ENCODE assay signal across 8 cellular contexts in genomic region chr5:14143843-14144585, GRCh38. TPM values are rescaled to one million over a fixed set of nuclear protein-coding genes. Genes with fewer than 3 reads are reported as not detected.
DNase-seq lines count a peak whose midpoint lies in the region; ATAC-seq and TF ChIP-seq lines count a peak whose summit lies in the region.

No MANE protein-coding gene starts in this region.

- H3K27ac Mint-ChIP-seq in activated T-cell treated with anti-CD3 and anti-CD28 coated beads, Interleukin-2, amount 50 U/mL, for 72 hours, result peak overlapping the region; percentile 46

- H3K9me3 Mint-ChIP-seq in activated T-cell treated with anti-CD3 and anti-CD28 coated beads, Interleukin-2, amount 50 U/mL, for 72 hours, result no peaks in the 10 kb centered on the region

- no peaks in the 10 kb centered on the region for H3K9me3 ChIP-seq in osteoblast (ENCODE audit: low read depth, low read length)

- H3K4me3 ChIP-seq in GM12865 (ENCODE audit: low read depth, low read length) (peak overlapping the region; percentile 99), LNCaP clone FGC (ENCODE audit: low read depth, low read length) (peak overlapping the region; percentile 68), foreskin fibroblast (ENCODE audit: low read depth in 1 of 2, low read length in 2 of 2) (peak overlapping the region; percentile 96 to 98), osteoblast (ENCODE audit: insufficient read depth, low read length) (peak overlapping the region; percentile 98)

- H3K27ac ChIP-seq in osteoblast (ENCODE audit: low read depth, low read length), result peak overlapping the region; percentile 89

- no peak overlapping the region for H2AFZ ChIP-seq in osteoblast (ENCODE audit: low read length)

- H3K4me3 Mint-ChIP-seq in activated T-cell treated with anti-CD3 and anti-CD28 coated beads, Interleukin-2, amount 50 U/mL, for 72 hours, result peak overlapping the region; percentile 84 to 87

- peaks cover 54% of the 10 kb centered on the region for H3K79me2 ChIP-seq in osteoblast (ENCODE audit: insufficient read depth, low read length)

- TF ChIP-seq CTCF in GM12865 (IDR thresholded peaks at IDR 0.05; ENCODE audit: insufficient read depth, low read depth, low read length, missing control alignments) (no peak), LNCaP clone FGC (IDR thresholded peaks at IDR 0.05; ENCODE audit: control insufficient read depth, extremely low read depth, insufficient read depth) (no peak), foreskin fibroblast (IDR thresholded peaks at IDR 0.05; ENCODE audit: low read depth, low read length) (no peak), osteoblast (IDR thresholded peaks at IDR 0.05; ENCODE audit: extremely low read depth, low read depth, low read length) (no peak)

- H3K4me2 ChIP-seq in osteoblast (ENCODE audit: insufficient read depth, low read length), result peak overlapping the region; percentile 59

- peaks cover 40% of the 10 kb centered on the region for H3K4me1 ChIP-seq in osteoblast (ENCODE audit: insufficient read depth, low read length)

- H4K20me1 ChIP-seq in osteoblast (ENCODE audit: insufficient read depth, low read length), result peaks cover 40% of the 10 kb centered on the region

- peak; percentile 65 for DNase-seq in GM12865 (ENCODE audit: low read depth)
- no peak for DNase-seq in LNCaP clone FGC (ENCODE audit: low read depth)
- peak; percentile 57 to 58 for DNase-seq in activated T-cell treated with anti-CD3 and anti-CD28 coated beads, Interleukin-2, amount 50 U/mL, for 72 hours
- DNase-seq in foreskin fibroblast, result peak; percentile 24 to 70
- peak; percentile 89 for DNase-seq in osteoblast (ENCODE audit: insufficient read length, low spot score, missing footprints)
- DNase-seq in DMS79 (lab: John Stamatoyannopoulos, UW), result no peak
- DNase-seq in COR-L47 (lab: John Stamatoyannopoulos, UW), result no peak

- peaks cover 11% of the 10 kb centered on the region for H3K4me1 Mint-ChIP-seq in activated T-cell treated with anti-CD3 and anti-CD28 coated beads, Interleukin-2, amount 50 U/mL, for 72 hours (ENCODE audit: low read depth)

- H3K27me3 Mint-ChIP-seq in activated T-cell treated with anti-CD3 and anti-CD28 coated beads, Interleukin-2, amount 50 U/mL, for 72 hours (ENCODE audit: low read depth), result peaks cover 65% of the 10 kb centered on the region

- ATAC-seq in GM21825 (IDR thresholded peaks at IDR 0.05; ENCODE audit: unreplicated experiment), result peak; percentile 5
- peak; percentile 8 to 18 for ATAC-seq in activated T-cell treated with anti-CD3 and anti-CD28 coated beads, Interleukin-2, amount 50 U/mL, for 72 hours (replicated peaks in 1 of 2)

- H3K36me3 ChIP-seq in osteoblast (ENCODE audit: insufficient read depth, low read length), result peaks cover 10% of the 10 kb centered on the region

- H3K36me3 Mint-ChIP-seq in activated T-cell treated with anti-CD3 and anti-CD28 coated beads, Interleukin-2, amount 50 U/mL, for 72 hours (ENCODE audit: insufficient read depth in 2 of 2), result peaks cover 0 to 2% of the 10 kb centered on the region in 2 donors

- H3K27me3 ChIP-seq in osteoblast (ENCODE audit: insufficient read depth, low read length), result no peaks in the 10 kb centered on the region

RNA-seq across cellular contexts. Expression of gene TRIO, which starts 0.9 kb away (rescaled TPM):
- total RNA-seq in activated T-cell treated with anti-CD3 and anti-CD28 coated beads, Interleukin-2, amount 50 U/mL, for 72 hours, result 10 to 100 TPM; 13.2 to 14.0 TPM
- 246 and 274 TPM in 2 replicates for total RNA-seq in osteoblast

Comparison
In these comparisons a context has a peak if more than half of its experiments do, and no peak if none do; other contexts are left out.
1. DNase-seq: peak in GM12865 (single experiment), activated T-cell treated with anti-CD3 and anti-CD28 coated beads, Interleukin-2, amount 50 U/mL, for 72 hours (2 of 2), foreskin fibroblast (2 of 2) and osteoblast (single experiment); none in LNCaP clone FGC (single experiment), DMS79 (single experiment) and COR-L47 (single experiment).
2. RNA of gene TRIO, which starts 0.9 kb away (total RNA-seq): 246 to 274 TPM in osteoblast; 13.2 to 14.0 TPM in activated T-cell treated with anti-CD3 and anti-CD28 coated beads, Interleukin-2, amount 50 U/mL, for 72 hours; every median in the first group is over 10 times any median in the second.
3. Peak in every context shown above with its lines, with median percentiles within 50 percentile points of each other: H3K4me3 ChIP-seq.